In the genomic region with DNA sequence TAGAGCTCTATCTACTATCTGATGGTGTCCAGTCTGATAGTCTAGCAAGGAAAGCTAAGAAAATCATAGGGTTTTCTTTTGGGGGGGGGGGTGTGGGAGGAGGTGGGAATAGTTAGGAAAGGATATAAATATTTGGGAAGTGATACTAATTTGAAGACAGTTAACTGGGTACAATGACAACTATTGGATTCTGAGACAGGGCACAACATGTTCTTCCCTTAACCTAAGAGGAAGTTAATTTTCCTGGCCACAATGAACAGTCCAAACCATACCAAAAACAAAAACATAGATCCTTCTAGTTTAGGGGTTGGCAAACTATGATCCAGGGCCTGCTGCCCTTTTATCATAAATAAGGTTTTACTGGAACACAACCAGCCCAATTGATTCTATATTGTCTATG, we compare ENCODE assay signal across 15 cellular contexts. TPM values are rescaled to one million over a fixed set of nuclear protein-coding genes. Genes with fewer than 3 reads are reported as not detected.
"Had no signal": no experiment of that assay in that cellular context is flagged by ENCODE, and none has a peak within 500 bp of the region (broad histone marks: within the 10 kb centered on the region; RNA-seq: fewer than 3 reads in every experiment).

No MANE protein-coding gene starts in this region.

- H3K36me3 ChIP-seq: neural progenitor cell had no signal

- H3K4me3 ChIP-seq: neural progenitor cell, pancreas, right lobe of liver, testis, tibial nerve had no signal

- H3K9me3 ChIP-seq: pancreas, right lobe of liver, testis, tibial nerve had no signal

- H3K4me1 ChIP-seq: foreskin keratinocyte, neural progenitor cell, pancreas, right lobe of liver, testis had no signal

- H3K27ac ChIP-seq: foreskin keratinocyte, neural progenitor cell, pancreas, right lobe of liver, tibial nerve had no signal

- DNase-seq: foreskin keratinocyte; kidney; left cardiac atrium; natural killer cell; occipital lobe; pancreas; right lobe of liver; stimulated activated CD4-positive, alpha-beta T cell treated with anti-CD3 and anti-CD28 coated beads, Interleukin-15, amount 100 ng/mL, for 24 hours; stimulated activated CD4-positive, alpha-beta T cell treated with anti-CD3 and anti-CD28 coated beads, Interleukin-1b, Interleukin-23, amount 100 ng/mL, for 48 hours; stimulated activated CD4-positive, alpha-beta T cell treated with anti-CD3 and anti-CD28 coated beads, Interleukin-4, amount 100 ng/mL, for 24 hours; testis had no signal

- ATAC-seq: foreskin keratinocyte; natural killer cell; stimulated activated memory B cell treated with anti-CD40 and anti-IgM and Interleukin-4, amounts not matched to agents 10 μg/mL and 1 μg/mL and 100 μg/mL, for 72 hours had no signal

- H3K27me3 ChIP-seq: foreskin keratinocyte, neural progenitor cell, pancreas, right lobe of liver, testis, tibial nerve had no signal

RNA-seq across cellular contexts. Expression of a gene that starts 10.0 kb away (rescaled TPM):
- total RNA-seq: myocyte had no signal
